In genomic region chr6:129138739-129139405, GRCh38 we compare ENCODE assay signal across 23 cellular contexts.
DNase-seq lines count a peak whose midpoint lies in the region; ATAC-seq and TF ChIP-seq lines count a peak whose summit lies in the region.
"Had no signal": no experiment of that assay in that cellular context is flagged by ENCODE, and none has a peak within 500 bp of the region (broad histone marks: within the 10 kb centered on the region; RNA-seq: fewer than 3 reads in every experiment).

No MANE protein-coding gene starts in this region.

- in situ Hi-C loops in gastrocnemius medialis (cut with MboI; ENCODE audit: low sequenced_read_pairs in 4 of 4), result no loop called here

- intact Hi-C loops in left cardiac atrium (cut with DNase I) (no loop called here), gastrocnemius medialis (cut with DNase I; ENCODE audit: low total_unique reads) (loop anchor here (5.0 kb wide), 1 partner anchor 37 kb away; no protein-coding TSS in a partner anchor), upper lobe of right lung (cut with DNase I) (no loop called here)

- H3K4me1 ChIP-seq in gastrocnemius medialis, result peaks cover 32 to 54% of the 10 kb centered on the region in 2 donors
- no peaks in the 10 kb centered on the region for H3K4me1 ChIP-seq in upper lobe of right lung

- no peaks in the 10 kb centered on the region for H3K36me3 ChIP-seq in gastrocnemius medialis
- H3K36me3 ChIP-seq in upper lobe of right lung, result no peaks in the 10 kb centered on the region

- ATAC-seq in left cardiac atrium, result peak; percentile 24 to 51
- ATAC-seq in gastrocnemius medialis, result peak; percentile 80 to 86
- ATAC-seq in upper lobe of right lung, result peak; percentile 50
- ATAC-seq: activated naive CD4-positive, alpha-beta T cell treated with anti-CD3 and anti-CD28 coated beads, Interleukin-2, amount 50 U/mL, for 72 hours; activated T-helper 17 cell treated with anti-CD3 and anti-CD28 coated beads, Interleukin-2, amount 50 U/mL, for 72 hours had no signal

- peak; percentile 16 to 41 for TF ChIP-seq POLR2A in gastrocnemius medialis (IDR thresholded peaks at IDR 0.05)

- H3K27me3 ChIP-seq in gastrocnemius medialis, result no peaks in the 10 kb centered on the region
- H3K27me3 ChIP-seq in upper lobe of right lung, result no peaks in the 10 kb centered on the region

- H3K27ac ChIP-seq in cingulate gyrus (ENCODE audit: low read depth, low read length) (peak overlapping the region; percentile 49), gastrocnemius medialis (peak overlapping the region; percentile 66 to 85 (median 72)), upper lobe of right lung (no peak overlapping the region)
- H3K27ac ChIP-seq: epithelial cell of prostate had no signal

- H3K9me3 ChIP-seq in gastrocnemius medialis (no peaks in the 10 kb centered on the region), upper lobe of right lung (no peaks in the 10 kb centered on the region)

- TF ChIP-seq CTCF in gastrocnemius medialis (IDR thresholded peaks at IDR 0.05 in 4 of 5, conservative IDR thresholded peaks at IDR 0.05 in 1 of 5) (no peak), upper lobe of right lung (IDR thresholded peaks at IDR 0.05) (no peak)

- H3K4me3 ChIP-seq in gastrocnemius medialis (no peak overlapping the region), upper lobe of right lung (no peak overlapping the region)
- H3K4me3 ChIP-seq: lung, skin epidermis had no signal

- DNase-seq in left cardiac atrium (no peak), gastrocnemius medialis (peak; percentile 41 to 48), upper lobe of right lung (no peak), HCEC 1CT (no peak), NCI-H187 treated with DMSO at 0.1 percent for 48 hours (lab: John Stamatoyannopoulos, UW) (no peak), hepatic stellate cell (ENCODE audit: low spot score) (no peak)
- DNase-seq: activated CD4-positive, alpha-beta T cell treated with anti-CD3 and anti-CD28 coated beads, Interleukin-2, amount 50 U/mL, for 48 hours; activated CD4-positive, CD25-positive, alpha-beta regulatory T cell; activated CD8-positive, alpha-beta memory T cell treated with anti-CD3 and anti-CD28 coated beads, Interleukin-2, amount 50 U/mL, for 4 hours; CD4-positive, alpha-beta memory T cell; DMS 273 treated with DMSO at 0.1 percent for 48 hours; effector CD4-positive, alpha-beta T cell; IMR-90; NCI-H1105 treated with DMSO at 0.1 percent for 48 hours; NCI-H2081 treated with DMSO at 0.1 percent for 48 hours; NCI-H774; nephron progenitor cell had no signal

Comparison
In these comparisons a context has a peak if more than half of its experiments do, and no peak if none do; other contexts are left out.
1. DNase-seq: peak in gastrocnemius medialis (2 of 2); none in left cardiac atrium (single experiment), upper lobe of right lung (single experiment), HCEC 1CT (single experiment), NCI-H187 treated with DMSO at 0.1 percent for 48 hours (single experiment) and hepatic stellate cell (single experiment).
2. Peak in every context shown above with its lines, with median percentiles within 50 percentile points of each other: ATAC-seq.